In the genomic region with DNA sequence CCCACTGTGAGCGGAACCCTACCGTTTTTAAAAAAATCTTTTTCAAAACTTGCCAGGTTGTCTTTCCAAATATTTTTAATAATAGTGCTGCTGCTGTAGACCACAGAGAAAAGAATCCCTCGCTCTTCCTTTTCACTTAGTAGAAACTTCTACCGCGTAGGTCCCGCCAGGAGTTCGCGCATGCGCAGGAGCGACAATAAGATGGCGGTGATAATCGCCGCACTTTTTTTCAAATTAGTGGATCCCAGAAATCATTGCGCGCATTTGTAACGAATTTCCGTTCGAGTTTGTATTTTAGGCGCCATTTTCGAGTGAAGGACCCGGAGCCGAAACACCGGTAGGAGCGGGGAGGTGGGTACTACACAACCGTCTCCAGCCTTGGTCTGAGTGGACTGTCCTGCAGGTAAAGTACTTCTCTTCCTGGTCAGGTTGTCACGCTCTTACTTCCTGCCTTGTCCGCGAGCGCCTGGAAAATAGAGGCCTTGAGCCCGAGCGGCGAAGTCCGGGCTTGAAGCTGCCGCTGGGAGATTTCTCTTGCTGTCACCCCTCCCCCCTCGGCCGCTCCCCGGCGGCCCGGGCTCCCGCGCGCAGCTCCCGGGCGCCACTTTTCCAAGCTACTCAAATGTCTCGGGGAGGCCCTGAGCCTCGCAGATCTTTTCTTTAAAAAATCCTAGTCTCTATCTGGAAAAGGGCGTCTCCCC, we compare ENCODE assay signal across 8 cellular contexts. TPM values are rescaled to one million over a fixed set of nuclear protein-coding genes. Genes with fewer than 3 reads are reported as not detected.
DNase-seq lines count a peak whose midpoint lies in the region; ATAC-seq and TF ChIP-seq lines count a peak whose summit lies in the region.

A gene (plus strand): TSS at position 304 of the 701 bp plus-strand sequence. CDS start 1,177 bp downstream, outside the sequence.

- peak within 1 kb of the TSS; percentile 98 for H3K4me3 ChIP-seq in BE2C (ENCODE audit: low read depth, low read length)
- peak within 1 kb of the TSS; percentile 90 for H3K4me3 ChIP-seq in choroid plexus epithelial cell (ENCODE audit: low read depth, low read length)

- peak within 1 kb of the TSS; percentile 91 for H3K4me3 Mint-ChIP-seq in activated CD4-positive, alpha-beta T cell treated with anti-CD3 and anti-CD28 coated beads for 36 hours

- H3K27me3 ChIP-seq in BE2C, result no peaks in the 10 kb centered on the region

- ATAC-seq in GM19324 (IDR thresholded peaks at IDR 0.05; ENCODE audit: low FRiP score, unreplicated experiment) (peak; percentile 67), HG03460 (IDR thresholded peaks at IDR 0.05; ENCODE audit: unreplicated experiment) (peak; percentile 41)
- peak; percentile 62 for ATAC-seq in activated CD4-positive, alpha-beta T cell treated with anti-CD3 and anti-CD28 coated beads for 36 hours

- CTCF ChIA-PET in activated CD4-positive, alpha-beta T cell treated with anti-CD3 and anti-CD28 coated beads for 36 hours (lab: Charles Lee), result interaction anchor here (1.7 kb wide), 1 partner anchor 14 kb away, joined by 7 read pairs; no protein-coding TSS in a partner anchor

- no peaks in the 10 kb centered on the region for H3K9me3 Mint-ChIP-seq in activated CD4-positive, alpha-beta T cell treated with anti-CD3 and anti-CD28 coated beads for 36 hours (ENCODE audit: low read depth)

- intact Hi-C loops in activated CD4-positive, alpha-beta T cell treated with anti-CD3 and anti-CD28 coated beads for 36 hours (cut with DNase I, micrococcal nuclease), result loop anchor here (1.0 to 5.0 kb wide), 7 partner anchors 50 to 1597 kb away; a partner anchor contains a TSS

- H3K4me1 ChIP-seq in BE2C, result no peaks in the 10 kb centered on the region

- H3K27me3 Mint-ChIP-seq in activated CD4-positive, alpha-beta T cell treated with anti-CD3 and anti-CD28 coated beads for 36 hours, result peaks cover 7% of the 10 kb centered on the region

- peaks cover 33% of the 10 kb centered on the region for H3K36me3 ChIP-seq in BE2C

- DNase-seq in BE2C (peak; percentile 84), NCI-H524 treated with DMSO at 0.1 percent for 48 hours (lab: John Stamatoyannopoulos, UW) (peak; percentile 74), choroid plexus epithelial cell (ENCODE audit: low read depth) (peak; percentile 94), kidney glomerular epithelial cell (lab: John Stamatoyannopoulos, UW) (peak; percentile 97)
- DNase-seq in activated CD4-positive, alpha-beta T cell treated with anti-CD3 and anti-CD28 coated beads for 36 hours, result peak; percentile 89
- peak; percentile 48 to 79 for DNase-seq in stimulated activated CD4-positive, alpha-beta T cell treated with anti-CD3 and anti-CD28 coated beads, Interleukin-1b, Interleukin-23, amount 100 ng/mL, for 4 hours (ENCODE audit: low read depth in 2 of 2)

- peaks cover 35% of the 10 kb centered on the region for H3K4me1 Mint-ChIP-seq in activated CD4-positive, alpha-beta T cell treated with anti-CD3 and anti-CD28 coated beads for 36 hours

- H3K36me3 Mint-ChIP-seq in activated CD4-positive, alpha-beta T cell treated with anti-CD3 and anti-CD28 coated beads for 36 hours (ENCODE audit: low read depth), result peaks cover 38% of the 10 kb centered on the region

- no peak for TF ChIP-seq CTCF in BE2C (IDR thresholded peaks at IDR 0.05; ENCODE audit: low read depth, low read length)
- TF ChIP-seq CTCF in choroid plexus epithelial cell (conservative IDR thresholded peaks at IDR 0.05; ENCODE audit: low read depth, low read length), result no peak

- POLR2A ChIA-PET in activated CD4-positive, alpha-beta T cell treated with anti-CD3 and anti-CD28 coated beads for 36 hours (lab: Charles Lee), result interaction anchor here (0.7 to 1.4 kb wide), 4 partner anchors 11 to 174 kb away, joined by 3 to 24 read pairs (median 8); a partner anchor contains a TSS

- H3K27ac Mint-ChIP-seq in activated CD4-positive, alpha-beta T cell treated with anti-CD3 and anti-CD28 coated beads for 36 hours, result peak within 1 kb of the TSS; percentile 96

- H3K9me3 ChIP-seq in BE2C, result no peaks in the 10 kb centered on the region

RNA-seq across cellular contexts. Expression of the gene that starts here (rescaled TPM):
- 24.7 TPM for polyA plus RNA-seq in BE2C (2012; ENCODE audit: insufficient read depth, insufficient read length, low read depth)
- total RNA-seq in activated CD4-positive, alpha-beta T cell treated with anti-CD3 and anti-CD28 coated beads for 36 hours, result 100 to 1,000 TPM; 176 to 216 TPM

Comparison
In these comparisons a context has a peak if more than half of its experiments do, and no peak if none do; other contexts are left out.
1. Peak in every context shown above with its lines: DNase-seq, ATAC-seq and H3K4me3 ChIP-seq.